In the genomic region with DNA sequence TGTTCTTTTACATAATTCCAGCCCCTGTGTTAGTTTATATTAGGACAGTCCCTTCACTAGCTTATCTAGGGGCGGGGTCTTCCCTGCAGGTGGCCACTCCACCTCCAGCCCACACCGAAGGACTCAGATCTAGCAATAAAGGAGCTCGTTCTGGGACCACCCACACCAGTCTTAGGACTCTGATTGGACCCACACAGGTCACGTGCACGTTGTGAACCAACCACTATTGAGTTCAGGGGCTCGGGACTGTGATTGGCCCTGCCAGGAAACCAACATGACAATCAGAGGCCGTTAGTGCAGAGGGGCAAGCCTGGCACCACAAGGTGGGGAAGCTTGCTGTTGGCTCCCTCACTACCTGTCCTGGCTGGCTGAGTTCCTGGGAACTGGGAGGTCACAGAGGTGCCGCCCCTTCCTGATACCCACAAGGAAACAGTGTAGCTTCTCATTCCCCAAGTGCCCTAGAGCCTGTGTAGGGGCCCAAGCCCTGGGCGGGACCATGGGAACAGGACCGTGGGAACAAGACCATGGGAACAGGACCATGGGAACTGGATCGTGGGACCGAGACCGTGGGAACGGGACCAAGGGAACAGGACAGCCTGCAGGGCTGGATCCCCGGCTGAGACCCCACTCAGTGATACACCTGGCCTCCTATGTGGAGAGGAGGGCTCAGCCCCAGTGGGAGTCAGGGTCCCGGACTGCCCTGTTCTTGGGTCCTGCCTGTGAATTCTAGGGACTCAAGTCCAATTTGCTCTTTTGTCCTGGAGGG, we compare ENCODE assay signal across 30 cellular contexts.
"Had no signal": no experiment of that assay in that cellular context is flagged by ENCODE, and none has a peak within 500 bp of the region (broad histone marks: within the 10 kb centered on the region; RNA-seq: fewer than 3 reads in every experiment).

No MANE protein-coding gene starts in this region.

- H3K27me3 ChIP-seq: upper lobe of right lung had no signal

- H3K36me3 ChIP-seq: stomach, tibial artery, upper lobe of right lung had no signal

- H3K9me3 Mint-ChIP-seq: activated CD4-positive, alpha-beta memory T cell treated with anti-CD3 and anti-CD28 coated beads for 36 hours; activated CD4-positive, alpha-beta T cell treated with anti-CD3 and anti-CD28 coated beads, Interleukin-2, amount 10 ng/mL, durations not matched to agents 24 days and 14 days; activated T-helper 1 cell treated with anti-CD3 and anti-CD28 coated beads, Interleukin-12 subunit alpha, Interleukin-12 subunit beta, Interleukin-2, Interleukin-4 antibody, amounts not matched to agents 30 ng/mL and 10 ng/mL and 1 ng/mL, durations not matched to agents 14 hours and 24 hours and 36 hours; immature natural killer cell; natural killer cell treated with Interleukin-12 subunit alpha and Interleukin-12 subunit beta and Interleukin-15 and Interleukin-18, amount 100 ng/mL, for 72 hours; stimulated activated memory B cell treated with anti-CD40 and anti-IgM and Interleukin-4, amounts not matched to agents 10 μg/mL and 1 μg/mL and 100 μg/mL, for 72 hours had no signal

- H3K9me3 ChIP-seq: mucosa of descending colon, tibial artery, upper lobe of right lung had no signal

- H3K4me1 Mint-ChIP-seq: activated CD4-positive, alpha-beta T cell treated with anti-CD3 and anti-CD28 coated beads, Interleukin-2, amount 10 ng/mL, durations not matched to agents 24 days and 14 days; immature natural killer cell; stimulated activated memory B cell treated with anti-CD40 and anti-IgM and Interleukin-4, amounts not matched to agents 10 μg/mL and 1 μg/mL and 100 μg/mL, for 72 hours had no signal

- H3K36me3 Mint-ChIP-seq: activated CD4-positive, alpha-beta memory T cell treated with anti-CD3 and anti-CD28 coated beads for 36 hours; immature natural killer cell; natural killer cell treated with Interleukin-12 subunit alpha and Interleukin-12 subunit beta and Interleukin-15 and Interleukin-18, amount 100 ng/mL, for 72 hours; stimulated activated memory B cell treated with anti-CD40 and anti-IgM and Interleukin-4, amounts not matched to agents 10 μg/mL and 1 μg/mL and 100 μg/mL, for 72 hours had no signal

- DNase-seq: activated CD4-positive, alpha-beta memory T cell treated with anti-CD3 and anti-CD28 coated beads for 36 hours; activated CD4-positive, alpha-beta T cell treated with anti-CD3 and anti-CD28 coated beads, Interleukin-2, amount 10 ng/mL, durations not matched to agents 24 days and 14 days; activated CD4-positive, CD25-positive, alpha-beta regulatory T cell treated with anti-CD3 and anti-CD28 coated beads, Interleukin-2, amount 50 U/mL, for 72 hours; activated CD8-positive, alpha-beta memory T cell treated with anti-CD3 and anti-CD28 coated beads, Interleukin-2, amount 50 U/mL, for 4 hours; activated effector memory CD4-positive, alpha-beta T cell treated with anti-CD3 and anti-CD28 coated beads, Interleukin-2, amount 50 U/mL, for 16 hours; activated naive CD4-positive, alpha-beta T cell treated with anti-CD3 and anti-CD28 coated beads, Interleukin-2, amount 50 U/mL, for 16 hours; activated T-cell treated with anti-CD3 and anti-CD28 coated beads, Interleukin-2, amount 50 U/mL, for 1 hour; amniotic stem cell; caudate nucleus; foreskin fibroblast; head of caudate nucleus; hypothalamus; immature natural killer cell; mesendoderm; mucosa of descending colon; stimulated activated CD4-positive, alpha-beta T cell treated with anti-CD3 and anti-CD28 coated beads, Interleukin-4, amount 100 ng/mL, for 4 hours; stimulated activated CD8-positive, alpha-beta memory T cell treated with anti-CD3 and anti-CD28 coated beads, Interleukin-4, amount 100 ng/mL, for 48 hours; stomach; T-helper 9 cell; tibial artery; upper lobe of right lung had no signal

- H3K4me1 ChIP-seq: stomach, tibial artery, upper lobe of right lung had no signal

- ATAC-seq: left lobe of liver; mucosa of descending colon; sciatic nerve; stimulated activated memory B cell treated with anti-CD40 and anti-IgM and Interleukin-4, amounts not matched to agents 10 μg/mL and 1 μg/mL and 100 μg/mL, for 72 hours; upper lobe of right lung had no signal

- H3K4me3 Mint-ChIP-seq: activated CD4-positive, alpha-beta memory T cell treated with anti-CD3 and anti-CD28 coated beads for 36 hours; activated CD4-positive, alpha-beta T cell treated with anti-CD3 and anti-CD28 coated beads, Interleukin-2, amount 10 ng/mL, durations not matched to agents 24 days and 14 days; activated T-helper 1 cell treated with anti-CD3 and anti-CD28 coated beads, Interleukin-12 subunit alpha, Interleukin-12 subunit beta, Interleukin-2, Interleukin-4 antibody, amounts not matched to agents 30 ng/mL and 10 ng/mL and 1 ng/mL, durations not matched to agents 14 hours and 24 hours and 36 hours; immature natural killer cell; natural killer cell treated with Interleukin-12 subunit alpha and Interleukin-12 subunit beta and Interleukin-15 and Interleukin-18, amount 100 ng/mL, for 72 hours; stimulated activated memory B cell treated with anti-CD40 and anti-IgM and Interleukin-4, amounts not matched to agents 10 μg/mL and 1 μg/mL and 100 μg/mL, for 72 hours had no signal

- FAIRE-seq: astrocyte, endothelial cell of umbilical vein had no signal

- H3K4me3 ChIP-seq: lung, mucosa of descending colon, skin epidermis, stomach, tibial artery, upper lobe of right lung had no signal

- H3K27ac ChIP-seq: skin epidermis, stomach, tibial artery, upper lobe of right lung had no signal

- H3K27me3 Mint-ChIP-seq: activated CD4-positive, alpha-beta T cell treated with anti-CD3 and anti-CD28 coated beads, Interleukin-2, amount 10 ng/mL, durations not matched to agents 24 days and 14 days had no signal

- H3K27ac Mint-ChIP-seq: activated CD4-positive, alpha-beta memory T cell treated with anti-CD3 and anti-CD28 coated beads for 36 hours; activated CD4-positive, alpha-beta T cell treated with anti-CD3 and anti-CD28 coated beads, Interleukin-2, amount 10 ng/mL, durations not matched to agents 24 days and 14 days; activated T-helper 1 cell treated with anti-CD3 and anti-CD28 coated beads, Interleukin-12 subunit alpha, Interleukin-12 subunit beta, Interleukin-2, Interleukin-4 antibody, amounts not matched to agents 30 ng/mL and 10 ng/mL and 1 ng/mL, durations not matched to agents 14 hours and 24 hours and 36 hours; immature natural killer cell; natural killer cell treated with Interleukin-12 subunit alpha and Interleukin-12 subunit beta and Interleukin-15 and Interleukin-18, amount 100 ng/mL, for 72 hours; stimulated activated memory B cell treated with anti-CD40 and anti-IgM and Interleukin-4, amounts not matched to agents 10 μg/mL and 1 μg/mL and 100 μg/mL, for 72 hours had no signal
